Comparison of ENCODE assay signal across 10 cellular contexts in genomic region chr7:22663319-22663718, GRCh38.
A peak's percentile ranks its signal among the peaks of the same experiment; 100 is the strongest.
DNase-seq lines count a peak whose midpoint lies in the region; ATAC-seq lines count a peak whose summit lies in the region.
"Had no signal": no experiment of that assay in that cellular context is flagged by ENCODE, and none has a peak within 500 bp of the region (broad histone marks: within the 10 kb centered on the region; RNA-seq: fewer than 3 reads in every experiment).

No MANE protein-coding gene starts in this region.

- DNase-seq in left cardiac atrium (no peak), cardiac septum (ENCODE audit: low spot score) (no peak), NOMO-1 treated with DMSO at 0.1 percent for 48 hours (lab: John Stamatoyannopoulos, UW; ENCODE audit: unreplicated experiment) (peak; percentile 84), epithelial cell of prostate (ENCODE audit: low read depth, low spot score) (no peak), DMS153 (lab: John Stamatoyannopoulos, UW) (no peak), NCI-H2081 treated with DMSO at 0.1 percent for 48 hours (lab: John Stamatoyannopoulos, UW) (no peak)
- DNase-seq in stimulated activated naive CD8-positive, alpha-beta T cell treated with anti-CD3 and anti-CD28 coated beads, Interleukin-15, Interleukin-2, amounts not matched to agents 100 U/mL and 50 U/mL, for 24 hours: no peak
- no peak for DNase-seq in NK-92 treated with Interleukin-12 subunit alpha and Interleukin-12 subunit beta, amount 100 ng/mL, for 24 hours (lab: John Stamatoyannopoulos, UW)
- DNase-seq: NCI-H748 treated with DMSO at 0.1 percent for 48 hours had no signal

- ATAC-seq in left cardiac atrium: peak; percentile 53 to 75
- ATAC-seq in stimulated activated naive CD8-positive, alpha-beta T cell treated with anti-CD3 and anti-CD28 coated beads, Interleukin-15, Interleukin-2, amounts not matched to agents 100 U/mL and 50 U/mL, for 24 hours: peak; percentile 10

- peak overlapping the region; percentile 22 for H3K27ac ChIP-seq in epithelial cell of prostate
- H3K27ac ChIP-seq: cardiac muscle cell had no signal

- intact Hi-C loops in left cardiac atrium (cut with DNase I): no loop called here
- intact Hi-C loops in cardiac septum (cut with DNase I): no loop called here
